ENCODE assay signal across 1 cellular context in genomic region chr3:177483182-177483967, GRCh38.
A peak's percentile ranks its signal among the peaks of the same experiment; 100 is the strongest.
TF ChIP-seq lines count a peak whose summit lies in the region.

No MANE protein-coding gene starts in this region.

TF ChIP-seq in K562, 482 proteins besides CTCF, POLR2A, EP300 and RAD21 (continued from another document and continues in another):
- TF ChIP-seq HMGXB4 (CRISPR knock-in tag; IDR thresholded peaks at IDR 0.05) = no peak
- TF ChIP-seq KDM1A (IDR thresholded peaks at IDR 0.05) = peak; percentile 95 to 96
- TF ChIP-seq STAT5B (CRISPR knock-in tag; IDR thresholded peaks at IDR 0.05) = no peak
- no peak for TF ChIP-seq GMEB1 (CRISPR knock-in tag; IDR thresholded peaks at IDR 0.05)
- TF ChIP-seq SNRNP70 (optimal IDR thresholded peaks at IDR 0.05; ENCODE audit: low read depth, low read length) = no peak
- peak; percentile 44; the same call in 1 of the 2 replicates for TF ChIP-seq NFE2 (IDR thresholded peaks at IDR 0.05; ENCODE audit: low read depth)
- TF ChIP-seq CGGBP1 (CRISPR knock-in tag; IDR thresholded peaks at IDR 0.05) = no peak
- TF ChIP-seq EWSR1 (IDR thresholded peaks at IDR 0.05; ENCODE audit: borderline replicate concordance, low read depth, partially characterized antibody) = no peak
- no peak for TF ChIP-seq ZKSCAN3 (CRISPR knock-in tag; IDR thresholded peaks at IDR 0.05)
- TF ChIP-seq HMBOX1 (IDR thresholded peaks at IDR 0.05) = peak; percentile 83
- TF ChIP-seq TCF15 (CRISPR knock-in tag; IDR thresholded peaks at IDR 0.05) = no peak
- TF ChIP-seq GABPA (tag; conservative IDR thresholded peaks at IDR 0.05; ENCODE audit: low read depth) = no peak
- TF ChIP-seq ELF2 (CRISPR knock-in tag; IDR thresholded peaks at IDR 0.05) = no peak
- peak; percentile 86 for TF ChIP-seq GATA2 (CRISPR knock-in tag; IDR thresholded peaks at IDR 0.05)
- TF ChIP-seq SPI1 (IDR thresholded peaks at IDR 0.05; ENCODE audit: borderline replicate concordance, low read depth, low read length) = peak; percentile 87
- 0 out of 2 replicates have a peak, but pooled peaks have one; percentile 10 for TF ChIP-seq ZNF592 (IDR thresholded peaks at IDR 0.05)
- no peak for TF ChIP-seq KHSRP (IDR thresholded peaks at IDR 0.05)
- TF ChIP-seq EP400 (IDR thresholded peaks at IDR 0.05) = peak; percentile 32; the same call in 1 of the 2 replicates
- TF ChIP-seq KLF16 (IDR thresholded peaks at IDR 0.05) = peak; percentile 85
- TF ChIP-seq SMAD4 (CRISPR knock-in tag; conservative IDR thresholded peaks at IDR 0.05) = peak; percentile 70; the same call in 1 of the 2 replicates
- no peak for TF ChIP-seq ZNF134 (CRISPR knock-in tag; conservative IDR thresholded peaks at IDR 0.05)
- TF ChIP-seq ZNF316 (IDR thresholded peaks at IDR 0.05) = no peak
- TF ChIP-seq HDAC6 (IDR thresholded peaks at IDR 0.05; ENCODE audit: low read depth, low read length) = no peak
- TF ChIP-seq RNF2 (IDR thresholded peaks at IDR 0.05) = 0 out of 2 replicates have a peak, but pooled peaks have one; percentile 40
- no peak for TF ChIP-seq ZNF280A (IDR thresholded peaks at IDR 0.05; ENCODE audit: low read depth, partially characterized antibody)
- TF ChIP-seq HNRNPUL1 (IDR thresholded peaks at IDR 0.05; ENCODE audit: low read length) = no peak
- no peak for TF ChIP-seq ZBTB12 (CRISPR knock-in tag; IDR thresholded peaks at IDR 0.05)
- no peak for TF ChIP-seq ZNF75A (CRISPR knock-in tag; IDR thresholded peaks at IDR 0.05)
- no peak for TF ChIP-seq SRSF1 (IDR thresholded peaks at IDR 0.05; ENCODE audit: low read depth, low read length)
- no peak for TF ChIP-seq ZNF764 (CRISPR knock-in tag; IDR thresholded peaks at IDR 0.05; ENCODE audit: low read depth)
- TF ChIP-seq ZFP1 (CRISPR knock-in tag; IDR thresholded peaks at IDR 0.05) = no peak
- TF ChIP-seq ZNF79 (CRISPR knock-in tag; IDR thresholded peaks at IDR 0.05; ENCODE audit: low read depth) = no peak
- no peak for TF ChIP-seq ZNF780A (CRISPR knock-in tag; IDR thresholded peaks at IDR 0.05)
- TF ChIP-seq GATAD2B (IDR thresholded peaks at IDR 0.05; ENCODE audit: borderline replicate concordance) = 0 out of 2 replicates have a peak, but pooled peaks have one; percentile 45
- TF ChIP-seq HEY1 (CRISPR knock-in tag; IDR thresholded peaks at IDR 0.05; ENCODE audit: borderline replicate concordance) = 0 out of 2 replicates have a peak, but pooled peaks have one; percentile 9
- TF ChIP-seq CBFA2T3 (IDR thresholded peaks at IDR 0.05) = peak; percentile 96
- no peak for TF ChIP-seq ZBTB7A (IDR thresholded peaks at IDR 0.05; ENCODE audit: borderline replicate concordance, control insufficient read depth, low read depth, low read length)
- TF ChIP-seq TRIM25 (IDR thresholded peaks at IDR 0.05; ENCODE audit: borderline replicate concordance) = no peak
- peak; percentile 45; the same call in 1 of the 2 replicates for TF ChIP-seq NBN (IDR thresholded peaks at IDR 0.05; ENCODE audit: low read depth)
- no peak for TF ChIP-seq ZNF3 (CRISPR knock-in tag; IDR thresholded peaks at IDR 0.05)
- no peak for TF ChIP-seq SETDB1 (IDR thresholded peaks at IDR 0.05; ENCODE audit: low read length)
- no peak for TF ChIP-seq TFAM (CRISPR knock-in tag; conservative IDR thresholded peaks at IDR 0.05)
- no peak for TF ChIP-seq ZNF217 (CRISPR knock-in tag; IDR thresholded peaks at IDR 0.05)
- no peak for TF ChIP-seq ZNF277 (CRISPR knock-in tag; IDR thresholded peaks at IDR 0.05; ENCODE audit: borderline replicate concordance)
- TF ChIP-seq NR2F6 (CRISPR knock-in tag; IDR thresholded peaks at IDR 0.05) = no peak
- no peak for TF ChIP-seq SMAD1 (IDR thresholded peaks at IDR 0.05; ENCODE audit: low read depth, low read length, partially characterized antibody)
- no peak for TF ChIP-seq ARID2 (IDR thresholded peaks at IDR 0.05)
- no peak for TF ChIP-seq ZNF12 (CRISPR knock-in tag; IDR thresholded peaks at IDR 0.05)
- no peak for TF ChIP-seq RBM34 (IDR thresholded peaks at IDR 0.05; ENCODE audit: borderline replicate concordance, insufficient read depth, low read length)
- TF ChIP-seq JUN (IDR thresholded peaks at IDR 0.05; ENCODE audit: borderline replicate concordance, low read depth, low read length) = peak; percentile 53; the same call in 1 of the 2 replicates
- no peak for TF ChIP-seq JUN (CRISPR knock-in tag; IDR thresholded peaks at IDR 0.05; ENCODE audit: borderline replicate concordance)
- no peak for TF ChIP-seq ZNF311 (CRISPR knock-in tag; IDR thresholded peaks at IDR 0.05)
- peak; percentile 58 for TF ChIP-seq ESRRA (IDR thresholded peaks at IDR 0.05; ENCODE audit: borderline replicate concordance, low read depth)
